In genomic region chr5:110082194-110082593, GRCh38 we compare ENCODE assay signal across 7 cellular contexts.
"Had no signal": no experiment of that assay in that cellular context is flagged by ENCODE, and none has a peak within 500 bp of the region (broad histone marks: within the 10 kb centered on the region; RNA-seq: fewer than 3 reads in every experiment).

No MANE protein-coding gene starts in this region.

- ATAC-seq: K562 had no signal

- FAIRE-seq: HTR-8/SVneo, K562 had no signal

- H3K4me3 ChIP-seq: K562 had no signal

- H3K27ac ChIP-seq: HL-60, KMS-11 had no signal

- H3K9ac ChIP-seq: KMS-11 had no signal

- H3K4me2 ChIP-seq: KMS-11 had no signal

- DNase-seq: IMR-90, KBM-7, KG1 had no signal
